ENCODE assay signal across 25 cellular contexts in genomic region chr16:6280055-6280454, GRCh38.
"Had no signal": no experiment of that assay in that cellular context is flagged by ENCODE, and none has a peak within 500 bp of the region (broad histone marks: within the 10 kb centered on the region; RNA-seq: fewer than 3 reads in every experiment).

No MANE protein-coding gene starts in this region.

- H3K4me1 ChIP-seq: colonic mucosa, esophagus squamous epithelium, gastrocnemius medialis, heart right ventricle, left lung, lower lobe of right lung had no signal

- DNase-seq: colonic mucosa; cortex of kidney; effector CD8-positive, alpha-beta T cell; effector memory CD8-positive, alpha-beta T cell; endodermal cell; erythroblast; esophagus squamous epithelium; foreskin fibroblast; foreskin melanocyte; gastrocnemius medialis; glutamatergic neuron; head of caudate nucleus; heart right ventricle; hippocampal formation; left cardiac atrium; left lung; left ventricle myocardium superior; lower lobe of right lung; mesenchymal stem cell; mucosa of descending colon; naive B cell had no signal

- FAIRE-seq: endometrium, islet of Langerhans, keratinocyte had no signal

- H3K27ac ChIP-seq: colonic mucosa, epithelial cell of prostate, esophagus squamous epithelium, gastrocnemius medialis, heart right ventricle, left lung, lower lobe of right lung had no signal

- H3K4me3 ChIP-seq: colonic mucosa, esophagus squamous epithelium, gastrocnemius medialis, heart right ventricle, left lung, lower lobe of right lung, mucosa of descending colon had no signal

- H3K36me3 ChIP-seq: colonic mucosa, esophagus squamous epithelium, gastrocnemius medialis, heart right ventricle, left lung, lower lobe of right lung had no signal

- H3K27me3 ChIP-seq: colonic mucosa, esophagus squamous epithelium, gastrocnemius medialis, heart right ventricle, left lung had no signal

- H3K9me3 ChIP-seq: colonic mucosa, esophagus squamous epithelium, gastrocnemius medialis, left lung, lower lobe of right lung, mucosa of descending colon had no signal
